ENCODE assay signal across 3 cellular contexts in the genomic region with DNA sequence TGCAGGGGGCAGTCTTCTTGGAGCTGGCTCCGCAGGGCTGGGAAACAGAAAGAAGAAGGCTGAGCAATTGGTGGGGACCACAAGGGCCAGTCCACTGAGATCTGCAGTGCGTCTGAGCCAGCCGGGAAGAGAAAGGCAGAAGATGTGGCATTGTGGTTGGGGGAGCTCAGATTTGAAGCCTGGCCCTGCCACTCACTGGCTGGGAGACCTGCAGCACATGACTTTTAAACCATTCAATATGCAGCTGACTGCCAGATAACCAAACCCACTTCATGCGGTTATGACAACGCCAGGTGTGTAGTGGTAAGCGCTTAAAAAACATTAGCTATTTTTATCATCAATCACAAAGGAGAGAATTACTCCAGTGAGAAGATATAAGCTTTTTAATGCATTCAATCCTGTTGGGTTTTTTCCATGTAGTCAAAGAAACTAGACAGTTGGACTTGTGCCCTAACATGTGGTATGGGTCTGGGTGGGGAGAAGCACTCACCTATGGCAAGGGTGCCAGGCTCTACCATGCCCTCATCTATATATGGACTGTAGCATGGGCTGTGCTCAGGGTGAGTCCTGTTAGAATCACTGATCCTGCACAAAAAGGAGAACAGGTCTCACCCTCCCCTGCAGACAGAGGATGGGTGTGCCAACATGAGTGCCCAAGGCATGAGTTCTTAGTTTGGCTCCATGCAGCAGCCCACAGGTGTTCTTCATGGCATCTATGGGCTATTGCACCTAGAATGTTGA. TPM values are rescaled to one million over a fixed set of nuclear protein-coding genes. Genes with fewer than 3 reads are reported as not detected.
"Had no signal": no experiment of that assay in that cellular context is flagged by ENCODE, and none has a peak within 500 bp of the region (broad histone marks: within the 10 kb centered on the region; RNA-seq: fewer than 3 reads in every experiment).

No MANE protein-coding gene starts in this region.

RNA-seq across cellular contexts. Expression of a gene that starts 14.1 kb away (rescaled TPM):
- total RNA-seq: neural crest cell, osteocyte, smooth muscle cell had no signal
- polyA plus RNA-seq: smooth muscle cell had no signal
